ENCODE assay signal across 31 cellular contexts in genomic region chr1:168821434-168821833, GRCh38.
DNase-seq lines count a peak whose midpoint lies in the region; FAIRE-seq and TF ChIP-seq lines count a peak whose summit lies in the region.
"Had no signal": no experiment of that assay in that cellular context is flagged by ENCODE, and none has a peak within 500 bp of the region (broad histone marks: within the 10 kb centered on the region; RNA-seq: fewer than 3 reads in every experiment).

No MANE protein-coding gene starts in this region.

- no peaks in the 10 kb centered on the region for H3K36me3 ChIP-seq in neural progenitor cell
- H3K36me3 ChIP-seq: ascending aorta, BE2C had no signal

- H3K36me3 Mint-ChIP-seq in activated naive CD4-positive, alpha-beta T cell treated with anti-CD3 and anti-CD28 coated beads, Interleukin-2, amount 50 U/mL, for 24 hours: no peaks in the 10 kb centered on the region
- no peaks in the 10 kb centered on the region for H3K36me3 Mint-ChIP-seq in neural progenitor cell
- H3K36me3 Mint-ChIP-seq: CD8-positive, alpha-beta memory T cell; IgD-negative memory B cell; natural killer cell; type B pancreatic cell had no signal

- no peaks in the 10 kb centered on the region for H3K9me3 Mint-ChIP-seq in activated naive CD4-positive, alpha-beta T cell treated with anti-CD3 and anti-CD28 coated beads, Interleukin-2, amount 50 U/mL, for 24 hours
- H3K9me3 Mint-ChIP-seq in neural progenitor cell: no peaks in the 10 kb centered on the region
- H3K9me3 Mint-ChIP-seq: activated T-cell treated with anti-CD3 and anti-CD28 coated beads, Interleukin-2, amount 50 U/mL, for 72 hours; natural killer cell; T-helper 2 cell treated with Interferon-gamma antibody and Interleukin-4, amounts not matched to agents 5 μg/mL and 100 μg/mL, for 36 hours had no signal

- no peak for TF ChIP-seq POLR2A in erythroblast (IDR thresholded peaks at IDR 0.05; ENCODE audit: low read length)

- no peaks in the 10 kb centered on the region for H3K4me1 ChIP-seq in neural progenitor cell
- H3K4me1 ChIP-seq: ascending aorta had no signal

- H3F3A ChIP-seq in neural progenitor cell (ENCODE audit: low read depth): no peaks in the 10 kb centered on the region

- no peak overlapping the region for H3K9ac ChIP-seq in neural progenitor cell

- no peak overlapping the region for H3K4me3 Mint-ChIP-seq in activated naive CD4-positive, alpha-beta T cell treated with anti-CD3 and anti-CD28 coated beads, Interleukin-2, amount 50 U/mL, for 24 hours
- H3K4me3 Mint-ChIP-seq in neural progenitor cell: no peak overlapping the region
- H3K4me3 Mint-ChIP-seq: activated naive CD8-positive, alpha-beta T cell treated with anti-CD3 and anti-CD28 coated beads, Interleukin-2, amount 10 ng/mL, durations not matched to agents 7 days and 5 days; CD8-positive, alpha-beta memory T cell; IgD-negative memory B cell; immature natural killer cell; natural killer cell; T-helper 2 cell treated with Interferon-gamma antibody and Interleukin-4, amounts not matched to agents 5 μg/mL and 100 μg/mL, for 36 hours; type B pancreatic cell had no signal

- H3K4me3 ChIP-seq in neural progenitor cell: no peak overlapping the region
- H3K4me3 ChIP-seq: ascending aorta, mucosa of descending colon had no signal

- H3K79me2 ChIP-seq in neural progenitor cell (ENCODE audit: low read depth): no peaks in the 10 kb centered on the region

- H3K27ac ChIP-seq in neural progenitor cell: no peak overlapping the region
- H3K27ac ChIP-seq: ascending aorta had no signal

- peaks cover 7% of the 10 kb centered on the region for H3K4me1 Mint-ChIP-seq in activated naive CD4-positive, alpha-beta T cell treated with anti-CD3 and anti-CD28 coated beads, Interleukin-2, amount 50 U/mL, for 24 hours
- no peaks in the 10 kb centered on the region for H3K4me1 Mint-ChIP-seq in neural progenitor cell
- H3K4me1 Mint-ChIP-seq: IgD-negative memory B cell had no signal

- no peaks in the 10 kb centered on the region for H3K27me3 ChIP-seq in neural progenitor cell
- H3K27me3 ChIP-seq: ascending aorta, BE2C had no signal

- FAIRE-seq in GM19239 (lab: Jason Lieb, UNC): peak; percentile 21
- FAIRE-seq: GM12891, RCC 7860 had no signal

- peaks cover 4% of the 10 kb centered on the region for H3K27me3 Mint-ChIP-seq in activated naive CD4-positive, alpha-beta T cell treated with anti-CD3 and anti-CD28 coated beads, Interleukin-2, amount 50 U/mL, for 24 hours
- H3K27me3 Mint-ChIP-seq in neural progenitor cell (ENCODE audit: insufficient read depth, low read depth): no peaks in the 10 kb centered on the region
- H3K27me3 Mint-ChIP-seq: activated naive CD8-positive, alpha-beta T cell treated with anti-CD3 and anti-CD28 coated beads, Interleukin-2, amount 10 ng/mL, durations not matched to agents 7 days and 5 days; CD8-positive, alpha-beta memory T cell; IgD-negative memory B cell; type B pancreatic cell had no signal

- H3K4me2 ChIP-seq in neural progenitor cell: no peak overlapping the region

- no peaks in the 10 kb centered on the region for H4K20me1 ChIP-seq in neural progenitor cell (ENCODE audit: low read depth)

- H2AFZ ChIP-seq in neural progenitor cell (replicated peaks): no peak overlapping the region

- H3K9me3 ChIP-seq in neural progenitor cell (ENCODE audit: low read depth): no peaks in the 10 kb centered on the region
- H3K9me3 ChIP-seq: ascending aorta, BE2C, mucosa of descending colon had no signal

- DNase-seq in activated T-cell treated with anti-CD3 and anti-CD28 coated beads for 24 hours (ENCODE audit: low read depth): peak; percentile 2
- no peak for DNase-seq in activated T-cell treated with anti-CD3 and anti-CD28 coated beads for 4 hours
- DNase-seq in GM19239 (ENCODE audit: insufficient read length, low spot score): no peak
- DNase-seq in stimulated activated CD4-positive, alpha-beta T cell treated with anti-CD3 and anti-CD28 coated beads, Interleukin-4, amount 100 ng/mL, for 24 hours: peak; percentile 55
- DNase-seq in neural progenitor cell (ENCODE audit: low spot score): no peak
- no peak for DNase-seq in pons (ENCODE audit: low spot score)
- no peak for DNase-seq in erythroblast (lab: John Stamatoyannopoulos, UW)
- DNase-seq: activated naive CD8-positive, alpha-beta T cell treated with anti-CD3 and anti-CD28 coated beads, Interleukin-2, amount 10 ng/mL, durations not matched to agents 7 days and 5 days; BE2C; CD8-positive, alpha-beta memory T cell; DMS 273 treated with DMSO at 0.1 percent for 48 hours; H7; immature natural killer cell; left colon; mammary epithelial cell; mucosa of descending colon; natural killer cell; NCI-H1436 treated with DMSO at 0.1 percent for 48 hours; NCI-H2107; NCI-H345; NCI-H774; retina; SHP77 treated with DMSO at 0.1 percent for 48 hours had no signal

- TF ChIP-seq CTCF in neural progenitor cell (IDR thresholded peaks at IDR 0.05): no peak

- peak overlapping the region; percentile 53 for H3K27ac Mint-ChIP-seq in activated naive CD4-positive, alpha-beta T cell treated with anti-CD3 and anti-CD28 coated beads, Interleukin-2, amount 50 U/mL, for 24 hours
- no peak overlapping the region for H3K27ac Mint-ChIP-seq in neural progenitor cell
- H3K27ac Mint-ChIP-seq: activated naive CD8-positive, alpha-beta T cell treated with anti-CD3 and anti-CD28 coated beads, Interleukin-2, amount 10 ng/mL, durations not matched to agents 7 days and 5 days; activated T-cell treated with anti-CD3 and anti-CD28 coated beads, Interleukin-2, amount 50 U/mL, for 72 hours; CD8-positive, alpha-beta memory T cell; IgD-negative memory B cell; immature natural killer cell; natural killer cell; T-helper 2 cell treated with Interferon-gamma antibody and Interleukin-4, amounts not matched to agents 5 μg/mL and 100 μg/mL, for 36 hours; type B pancreatic cell had no signal

Comparison
In these comparisons a context has a peak if more than half of its experiments do, and no peak if none do; other contexts are left out.
1. DNase-seq: peak in activated T-cell treated with anti-CD3 and anti-CD28 coated beads for 24 hours (single experiment) and stimulated activated CD4-positive, alpha-beta T cell treated with anti-CD3 and anti-CD28 coated beads, Interleukin-4, amount 100 ng/mL, for 24 hours (single experiment); none in activated T-cell treated with anti-CD3 and anti-CD28 coated beads for 4 hours (single experiment), GM19239 (single experiment), neural progenitor cell (single experiment), pons (single experiment) and erythroblast (0 of 2).